ENCODE assay signal across 25 cellular contexts in genomic region chr15:90743407-90743806, GRCh38.
"Had no signal": no experiment of that assay in that cellular context is flagged by ENCODE, and none has a peak within 500 bp of the region (broad histone marks: within the 10 kb centered on the region; RNA-seq: fewer than 3 reads in every experiment).

No MANE protein-coding gene starts in this region.

- H3K9me3 Mint-ChIP-seq: central memory CD8-positive, alpha-beta T cell had no signal

- H3K4me1 Mint-ChIP-seq: central memory CD8-positive, alpha-beta T cell had no signal

- H3K4me1 ChIP-seq: Peyer's patch, SJCRH30 had no signal

- H3K27ac ChIP-seq: Peyer's patch, RWPE1, SJCRH30 had no signal

- H3K27me3 ChIP-seq: Peyer's patch, SJCRH30 had no signal

- H3K4me3 Mint-ChIP-seq: activated B cell treated with CpG ODN at 0.5 μM for 24 hours; activated CD4-positive, alpha-beta memory T cell treated with anti-CD3 and anti-CD28 coated beads, Interleukin-2, amount 10 ng/mL, durations not matched to agents 7 days and 5 days; activated naive CD8-positive, alpha-beta T cell; brain; central memory CD8-positive, alpha-beta T cell had no signal

- H3K27me3 Mint-ChIP-seq: activated B cell treated with CpG ODN at 0.5 μM for 24 hours; activated CD4-positive, alpha-beta memory T cell treated with anti-CD3 and anti-CD28 coated beads, Interleukin-2, amount 10 ng/mL, durations not matched to agents 7 days and 5 days; activated naive CD8-positive, alpha-beta T cell; brain; central memory CD8-positive, alpha-beta T cell had no signal

- H3K27ac Mint-ChIP-seq: activated B cell treated with CpG ODN at 0.5 μM for 24 hours; activated CD4-positive, alpha-beta memory T cell treated with anti-CD3 and anti-CD28 coated beads, Interleukin-2, amount 10 ng/mL, durations not matched to agents 7 days and 5 days; activated naive CD8-positive, alpha-beta T cell; brain had no signal

- H3K36me3 Mint-ChIP-seq: brain had no signal

- DNase-seq: activated B cell treated with CpG ODN at 0.5 μM for 24 hours; activated CD4-positive, alpha-beta memory T cell treated with anti-CD3 and anti-CD28 coated beads, Interleukin-2, amount 10 ng/mL, durations not matched to agents 7 days and 5 days; activated CD4-positive, alpha-beta T cell treated with anti-CD3 and anti-CD28 coated beads, Interleukin-2, amount 50 U/mL, for 1 hour; activated CD8-positive, alpha-beta memory T cell treated with anti-CD3 and anti-CD28 coated beads, Interleukin-2, amount 50 U/mL, for 48 hours; activated effector memory CD4-positive, alpha-beta T cell treated with Interleukin-2 at 50 U/mL for 16 hours; activated naive CD4-positive, alpha-beta T cell; activated T-cell treated with anti-CD3 and anti-CD28 coated beads, Interleukin-2, amount 50 U/mL, for 1 hour; amygdala; MM.1S; NCI-H1105; NCI-H1436; NCI-H1694 treated with DMSO at 0.1 percent for 48 hours; NCI-H2029 treated with DMSO at 0.1 percent for 48 hours; NCI-H510A treated with DMSO at 0.1 percent for 48 hours; NCI-H69; NK-92 treated with Interleukin-12 subunit alpha and Interleukin-12 subunit beta, amount 100 ng/mL, for 24 hours; Peyer's patch; Right ventricle myocardium superior; SJCRH30; SW 1271 had no signal

- H3K4me3 ChIP-seq: Peyer's patch, SJCRH30 had no signal

- H3K9me3 ChIP-seq: Peyer's patch, SJCRH30 had no signal

- ATAC-seq: SK-N-SH treated with all-trans-retinoic acid at 6 μM for 48 hours had no signal

- H3K36me3 ChIP-seq: Peyer's patch had no signal
